ENCODE assay signal across 8 cellular contexts in genomic region chr14:73462078-73462715, GRCh38. TPM values are rescaled to one million over a fixed set of nuclear protein-coding genes. Genes with fewer than 3 reads are reported as not detected.
DNase-seq lines count a peak whose midpoint lies in the region; ATAC-seq and TF ChIP-seq lines count a peak whose summit lies in the region.

No MANE protein-coding gene starts in this region.

- H3K27me3 ChIP-seq in mononuclear cell (ENCODE audit: insufficient read depth, low read length), result no peaks in the 10 kb centered on the region

- no peaks in the 10 kb centered on the region for H3K9me3 ChIP-seq in HEK293 (ENCODE audit: control insufficient read depth, insufficient read depth, low read depth, low read length)
- H3K9me3 ChIP-seq in mononuclear cell (ENCODE audit: low read depth, low read length), result no peaks in the 10 kb centered on the region

- H3K9me3 Mint-ChIP-seq in glutamatergic neuron (ENCODE audit: unreplicated experiment), result peaks cover 6% of the 10 kb centered on the region

- H3K4me3 ChIP-seq in HEK293 (ENCODE audit: low read depth, low read length), result no peak overlapping the region
- peak overlapping the region; percentile 31 for H3K4me3 ChIP-seq in mononuclear cell (ENCODE audit: low read length)

- peak overlapping the region; percentile 44 for H3K27ac ChIP-seq in HEK293 (ENCODE audit: extremely low read depth, low read depth, low read length)

- TF ChIP-seq CTCF in HEK293 (tag by site-specific recombination; IDR thresholded peaks at IDR 0.05) (no peak), glutamatergic neuron (IDR thresholded peaks at IDR 0.05; ENCODE audit: partially characterized antibody, unreplicated experiment) (no peak)

- H3K4me1 ChIP-seq in HEK293 (ENCODE audit: control insufficient read depth, insufficient read depth, low read length) (peaks cover 26% of the 10 kb centered on the region), mononuclear cell (ENCODE audit: insufficient read depth, low read length) (peaks cover 81% of the 10 kb centered on the region)

- no peaks in the 10 kb centered on the region for H3K36me3 ChIP-seq in HEK293 (ENCODE audit: control insufficient read depth in 2 of 2, insufficient read depth in 1 of 2, low read length in 2 of 2)

- no peak overlapping the region for H3K4me3 Mint-ChIP-seq in glutamatergic neuron (ENCODE audit: unreplicated experiment)

- H3K27me3 Mint-ChIP-seq in glutamatergic neuron (ENCODE audit: unreplicated experiment), result peaks cover 4% of the 10 kb centered on the region

- H3K36me3 Mint-ChIP-seq in glutamatergic neuron (ENCODE audit: unreplicated experiment), result no peaks in the 10 kb centered on the region

- POLR2A ChIA-PET in HEK293 (lab: Yijun Ruan, JAX), result interaction anchor here (1.5 kb wide), 1 partner anchor 29 kb away, joined by 9 read pairs; the partner anchor contains the start of gene RIOX1

- CTCF ChIA-PET in HEK293 (lab: Yijun Ruan, JAX), result interaction anchor here (0.7 to 2.5 kb wide), 4 partner anchors 9 to 167 kb away, joined by 3 to 17 read pairs (median 10); no protein-coding TSS in a partner anchor

- ATAC-seq in GM21723 (IDR thresholded peaks at IDR 0.05; ENCODE audit: unreplicated experiment) (no peak), HG03175 (IDR thresholded peaks at IDR 0.05; ENCODE audit: unreplicated experiment) (no peak)

- H3K27ac Mint-ChIP-seq in glutamatergic neuron (ENCODE audit: unreplicated experiment), result no peak overlapping the region

- DNase-seq in NCI-H748 treated with DMSO at 0.1 percent for 48 hours (lab: John Stamatoyannopoulos, UW), result peak; percentile 34
- peak; percentile 47 to 50 for DNase-seq in dermis microvascular lymphatic vessel endothelial cell (ENCODE audit: low read depth in 2 of 2)
- DNase-seq in iPS-NIHi11 (ENCODE audit: low spot score), result no peak
- no peak for DNase-seq in glutamatergic neuron

- peaks cover 6% of the 10 kb centered on the region for H3K4me1 Mint-ChIP-seq in glutamatergic neuron (ENCODE audit: low read depth, unreplicated experiment)

TF ChIP-seq in HEK293, 187 proteins besides CTCF, POLR2A, EP300 and RAD21 (continues in another document):
- TF ChIP-seq ZNF623 (tag by site-specific recombination; IDR thresholded peaks at IDR 0.05) (no peak), MZF1 (tag by site-specific recombination; IDR thresholded peaks at IDR 0.05; ENCODE audit: borderline replicate concordance) (peak; percentile 85), ZFHX2 (tag by site-specific recombination; conservative IDR thresholded peaks at IDR 0.05) (peak; percentile 64), EGR2 (tag by site-specific recombination; IDR thresholded peaks at IDR 0.05; ENCODE audit: low read depth) (peak; percentile 58; the same call in 1 of the 2 replicates), ZBTB17 (tag by site-specific recombination; IDR thresholded peaks at IDR 0.05) (peak; percentile 79), ZNF138 (tag by site-specific recombination; IDR thresholded peaks at IDR 0.05; ENCODE audit: borderline replicate concordance) (no peak), SP3 (tag by site-specific recombination; IDR thresholded peaks at IDR 0.05) (peak; percentile 57; the same call in 1 of the 2 replicates), ZXDB (tag by site-specific recombination; IDR thresholded peaks at IDR 0.05) (peak; percentile 55; the same call in 1 of the 2 replicates), ZBTB10 (tag by site-specific recombination; IDR thresholded peaks at IDR 0.05) (no peak), OSR2 (tag by site-specific recombination; IDR thresholded peaks at IDR 0.05) (peak; percentile 69), ZNF600 (tag by site-specific recombination; IDR thresholded peaks at IDR 0.05) (peak; percentile 30; the same call in 1 of the 2 replicates), ZNF366 (tag by site-specific recombination; conservative IDR thresholded peaks at IDR 0.05) (peak; percentile 91), ZFP69B (tag by site-specific recombination; IDR thresholded peaks at IDR 0.05) (peak; percentile 76), ZNF747 (tag by site-specific recombination; IDR thresholded peaks at IDR 0.05) (no peak), ZNF692 (tag by site-specific recombination; IDR thresholded peaks at IDR 0.05) (peak; percentile 88), ZNF580 (tag by site-specific recombination; IDR thresholded peaks at IDR 0.05) (peak; percentile 85), ZNF792 (tag by site-specific recombination; IDR thresholded peaks at IDR 0.05) (no peak), SP7 (tag by site-specific recombination; IDR thresholded peaks at IDR 0.05) (peak; percentile 66), ZNF335 (tag by site-specific recombination; conservative IDR thresholded peaks at IDR 0.05) (0 out of 2 replicates have a peak, but pooled peaks have one; percentile 35), PATZ1 (tag by site-specific recombination; IDR thresholded peaks at IDR 0.05) (peak; percentile 71), SP2 (tag by site-specific recombination; IDR thresholded peaks at IDR 0.05) (peak; percentile 66), ZNF16 (tag by site-specific recombination; IDR thresholded peaks at IDR 0.05; ENCODE audit: low read depth) (no peak), SCRT1 (tag by site-specific recombination; IDR thresholded peaks at IDR 0.05; ENCODE audit: borderline replicate concordance) (no peak), TRIM28 (IDR thresholded peaks at IDR 0.05; ENCODE audit: borderline replicate concordance, low read length) (peak; percentile 50; the same call in 1 of the 2 replicates), ZBTB20 (tag by site-specific recombination; IDR thresholded peaks at IDR 0.05) (peak; percentile 40; the same call in 1 of the 2 replicates), ZNF274 (IDR thresholded peaks at IDR 0.05; ENCODE audit: low read length) (no peak), ZNF274 (tag by site-specific recombination; IDR thresholded peaks at IDR 0.05; ENCODE audit: borderline replicate concordance) (no peak)

RNA-seq across cellular contexts. Expression of gene NUMB, which starts 3.9 kb away (rescaled TPM):
- total RNA-seq in dermis microvascular lymphatic vessel endothelial cell (53.1 and 72.8 TPM in 2 replicates), mononuclear cell (41.1 TPM), glutamatergic neuron (ENCODE audit: unreplicated experiment) (48.0 TPM)

RNA-seq across cellular contexts. Expression of gene RIOX1, which starts 28.5 kb away (rescaled TPM):
- total RNA-seq in dermis microvascular lymphatic vessel endothelial cell (15.0 and 18.2 TPM in 2 replicates), mononuclear cell (32.2 TPM), glutamatergic neuron (ENCODE audit: unreplicated experiment) (13.6 TPM)

Comparison
In these comparisons a context has a peak if more than half of its experiments do, and no peak if none do; other contexts are left out.
1. DNase-seq: peak in NCI-H748 treated with DMSO at 0.1 percent for 48 hours (single experiment) and dermis microvascular lymphatic vessel endothelial cell (2 of 2); none in iPS-NIHi11 (single experiment) and glutamatergic neuron (single experiment).